Comparison of ENCODE assay signal across 9 cellular contexts in the genomic region with DNA sequence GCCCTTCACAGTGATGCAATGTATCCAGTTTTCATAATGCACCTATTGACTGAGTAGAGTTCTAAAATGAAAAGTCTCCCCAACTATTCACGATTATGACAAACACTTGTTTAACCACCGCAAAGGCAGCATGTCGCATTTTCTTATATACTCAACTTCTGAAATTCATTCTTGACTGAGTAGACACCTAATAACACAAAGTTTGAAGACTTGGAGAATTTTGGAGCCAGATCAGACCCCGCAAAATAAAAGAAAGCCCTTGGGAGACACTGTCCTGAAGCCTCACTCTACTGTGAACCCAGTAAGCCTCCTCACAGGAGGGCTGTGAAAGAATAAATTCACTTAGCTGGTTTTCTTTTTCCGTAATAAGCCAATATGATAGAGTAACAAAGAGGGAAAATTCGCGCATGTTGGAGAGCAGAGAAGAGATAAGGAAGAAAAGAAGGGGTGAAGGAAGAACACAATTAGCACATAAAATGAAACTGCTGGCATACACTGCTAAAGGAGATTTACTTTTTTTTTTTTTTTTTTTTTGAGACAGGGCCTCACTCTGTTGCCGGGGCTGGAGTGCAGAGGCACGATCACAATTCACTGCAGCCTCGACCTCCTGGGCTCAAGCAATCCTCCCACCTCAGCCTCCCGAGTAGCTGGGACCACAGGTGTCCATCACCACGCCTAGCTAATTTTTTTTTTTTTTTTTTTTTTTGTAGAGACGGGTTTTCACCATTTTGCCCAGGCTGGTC. TPM values are rescaled to one million over a fixed set of nuclear protein-coding genes. Genes with fewer than 3 reads are reported as not detected.
DNase-seq lines count a peak whose midpoint lies in the region; ATAC-seq and TF ChIP-seq lines count a peak whose summit lies in the region.
"Had no signal": no experiment of that assay in that cellular context is flagged by ENCODE, and none has a peak within 500 bp of the region (broad histone marks: within the 10 kb centered on the region; RNA-seq: fewer than 3 reads in every experiment).

No MANE protein-coding gene starts in this region.

- H3K4me3 Mint-ChIP-seq in activated CD8-positive, alpha-beta T cell treated with anti-CD3 and anti-CD28 coated beads for 36 hours, result peak overlapping the region; percentile 71
- peak overlapping the region; percentile 74 to 82 for H3K4me3 Mint-ChIP-seq in stimulated activated naive B cell treated with anti-CD40 and anti-IgM and Interleukin-4, amounts not matched to agents 10 μg/mL and 1 μg/mL and 100 μg/mL, for 72 hours

- peak overlapping the region; percentile 56 for H3K27ac Mint-ChIP-seq in activated CD8-positive, alpha-beta T cell treated with anti-CD3 and anti-CD28 coated beads for 36 hours
- no peak overlapping the region for H3K27ac Mint-ChIP-seq in stimulated activated naive B cell treated with anti-CD40 and anti-IgM and Interleukin-4, amounts not matched to agents 10 μg/mL and 1 μg/mL and 100 μg/mL, for 72 hours

- H3K9me3 ChIP-seq in iPS-15b (ENCODE audit: control insufficient read depth, insufficient read depth, low read length), result no peaks in the 10 kb centered on the region

- peaks cover 9% of the 10 kb centered on the region for H3K4me1 Mint-ChIP-seq in activated CD8-positive, alpha-beta T cell treated with anti-CD3 and anti-CD28 coated beads for 36 hours (ENCODE audit: low read depth)
- peaks cover 8 to 16% of the 10 kb centered on the region in 2 donors for H3K4me1 Mint-ChIP-seq in stimulated activated naive B cell treated with anti-CD40 and anti-IgM and Interleukin-4, amounts not matched to agents 10 μg/mL and 1 μg/mL and 100 μg/mL, for 72 hours

- no peaks in the 10 kb centered on the region for H3K9me3 Mint-ChIP-seq in activated CD8-positive, alpha-beta T cell treated with anti-CD3 and anti-CD28 coated beads for 36 hours
- no peaks in the 10 kb centered on the region for H3K9me3 Mint-ChIP-seq in stimulated activated naive B cell treated with anti-CD40 and anti-IgM and Interleukin-4, amounts not matched to agents 10 μg/mL and 1 μg/mL and 100 μg/mL, for 72 hours

- intact Hi-C loops in activated CD8-positive, alpha-beta T cell treated with anti-CD3 and anti-CD28 coated beads for 36 hours (cut with micrococcal nuclease), result no loop called here

- no peaks in the 10 kb centered on the region for H3K36me3 ChIP-seq in iPS-15b (ENCODE audit: control insufficient read depth, insufficient read depth, low read length)

- H3K27me3 Mint-ChIP-seq in activated CD8-positive, alpha-beta T cell treated with anti-CD3 and anti-CD28 coated beads for 36 hours, result peaks cover 52% of the 10 kb centered on the region
- H3K27me3 Mint-ChIP-seq in stimulated activated naive B cell treated with anti-CD40 and anti-IgM and Interleukin-4, amounts not matched to agents 10 μg/mL and 1 μg/mL and 100 μg/mL, for 72 hours, result peaks cover 56 to 78% of the 10 kb centered on the region in 2 donors

- peaks cover 3% of the 10 kb centered on the region for H3K4me1 ChIP-seq in iPS-15b (ENCODE audit: control insufficient read depth, insufficient read depth, low read length)

- H3K9ac ChIP-seq in iPS-15b (ENCODE audit: low read depth, low read length), result no peak overlapping the region

- H3K4me3 ChIP-seq in iPS-15b (ENCODE audit: low read depth, low read length), result peak overlapping the region; percentile 77

- no peak for TF ChIP-seq CTCF in activated CD8-positive, alpha-beta T cell treated with anti-CD3 and anti-CD28 coated beads for 36 hours (IDR thresholded peaks at IDR 0.05)

- POLR2A ChIA-PET in activated CD8-positive, alpha-beta T cell treated with anti-CD3 and anti-CD28 coated beads for 36 hours (lab: Charles Lee), result interaction anchor here (4.8 kb wide), 1 partner anchor 14 kb away, joined by 41 read pairs; a partner anchor contains a TSS

- H3K36me3 Mint-ChIP-seq in activated CD8-positive, alpha-beta T cell treated with anti-CD3 and anti-CD28 coated beads for 36 hours (ENCODE audit: low read depth), result no peaks in the 10 kb centered on the region
- peaks cover 1 to 4% of the 10 kb centered on the region in 2 donors for H3K36me3 Mint-ChIP-seq in stimulated activated naive B cell treated with anti-CD40 and anti-IgM and Interleukin-4, amounts not matched to agents 10 μg/mL and 1 μg/mL and 100 μg/mL, for 72 hours

- CTCF ChIA-PET in activated CD8-positive, alpha-beta T cell treated with anti-CD3 and anti-CD28 coated beads for 36 hours (lab: Charles Lee), result no interaction called here

- ATAC-seq in activated CD4-positive, CD25-positive, alpha-beta regulatory T cell treated with anti-CD3 and anti-CD28 coated beads, Interleukin-2, amount 50 U/mL, for 24 hours, result peak; percentile 62 to 75
- ATAC-seq in activated CD8-positive, alpha-beta T cell treated with anti-CD3 and anti-CD28 coated beads for 36 hours, result peak; percentile 1
- ATAC-seq in stimulated activated naive B cell treated with anti-CD40 and anti-IgM and Interleukin-4, amounts not matched to agents 10 μg/mL and 1 μg/mL and 100 μg/mL, for 72 hours (replicated peaks), result no peak
- ATAC-seq in GM21381 (IDR thresholded peaks at IDR 0.05; ENCODE audit: unreplicated experiment), result no peak

- peaks cover 71% of the 10 kb centered on the region for H3K27me3 ChIP-seq in iPS-15b (ENCODE audit: control insufficient read depth, insufficient read depth, low read length)

- no peak for DNase-seq in activated CD4-positive, CD25-positive, alpha-beta regulatory T cell (lab: John Stamatoyannopoulos, UW)
- DNase-seq in activated CD8-positive, alpha-beta T cell treated with anti-CD3 and anti-CD28 coated beads for 36 hours, result no peak
- no peak for DNase-seq in stimulated activated naive B cell treated with anti-CD40 and anti-IgM and Interleukin-4, amounts not matched to agents 10 μg/mL and 1 μg/mL and 100 μg/mL, for 72 hours
- no peak for DNase-seq in UCSD-AML1 (lab: John Stamatoyannopoulos, UW; ENCODE audit: unreplicated experiment)
- no peak for DNase-seq in HPDE6-E6E7 (ENCODE audit: extremely low spot score)
- DNase-seq: amniotic stem cell had no signal

RNA-seq across cellular contexts. Expression of a gene that starts 0.5 kb away (rescaled TPM):
- 1 to 10 TPM; 1.3 to 1.4 TPM for total RNA-seq in activated CD8-positive, alpha-beta T cell treated with anti-CD3 and anti-CD28 coated beads for 36 hours

RNA-seq across cellular contexts. Expression of a gene that starts 13.5 kb away (rescaled TPM):
- total RNA-seq in activated CD8-positive, alpha-beta T cell treated with anti-CD3 and anti-CD28 coated beads for 36 hours, result 10 to 100 TPM; 48.2 to 49.1 TPM

Comparison
In these comparisons a context has a peak if more than half of its experiments do, and no peak if none do; other contexts are left out.
1. ATAC-seq: peak in activated CD4-positive, CD25-positive, alpha-beta regulatory T cell treated with anti-CD3 and anti-CD28 coated beads, Interleukin-2, amount 50 U/mL, for 24 hours (2 of 2) and activated CD8-positive, alpha-beta T cell treated with anti-CD3 and anti-CD28 coated beads for 36 hours (single experiment); none in stimulated activated naive B cell treated with anti-CD40 and anti-IgM and Interleukin-4, amounts not matched to agents 10 μg/mL and 1 μg/mL and 100 μg/mL, for 72 hours (0 of 2) and GM21381 (single experiment).